Comparison of ENCODE assay signal across 19 cellular contexts in genomic region chr7:3107228-3107763, GRCh38.
DNase-seq lines count a peak whose midpoint lies in the region; ATAC-seq and TF ChIP-seq lines count a peak whose summit lies in the region.
"Had no signal": no experiment of that assay in that cellular context is flagged by ENCODE, and none has a peak within 500 bp of the region (broad histone marks: within the 10 kb centered on the region; RNA-seq: fewer than 3 reads in every experiment).

No MANE protein-coding gene starts in this region.

- no peaks in the 10 kb centered on the region for H3K79me2 ChIP-seq in GM23338 (replicated peaks; ENCODE audit: insufficient read depth)

- H3K4me1 Mint-ChIP-seq in GM23338: 0 out of 3 replicates have a peak, but pooled peaks cover 3% of the 10 kb centered on the region
- peaks cover 68% of the 10 kb centered on the region for H3K4me1 Mint-ChIP-seq in activated T-helper 2 cell treated with anti-CD3 and anti-CD28 coated beads, Interferon-gamma antibody, Interleukin-2, Interleukin-4, amounts not matched to agents 10 μg/mL and 5 μg/mL and 100 μg/mL, durations not matched to agents 14 hours and 24 hours and 36 hours (ENCODE audit: low read depth)

- no peaks in the 10 kb centered on the region for H3K9me2 ChIP-seq in GM23338 (ENCODE audit: insufficient read depth)

- H3K9me3 Mint-ChIP-seq in GM23338: peaks cover 3% of the 10 kb centered on the region
- H3K9me3 Mint-ChIP-seq in activated T-helper 2 cell treated with anti-CD3 and anti-CD28 coated beads, Interferon-gamma antibody, Interleukin-2, Interleukin-4, amounts not matched to agents 10 μg/mL and 5 μg/mL and 100 μg/mL, durations not matched to agents 14 hours and 24 hours and 36 hours: peaks cover 21% of the 10 kb centered on the region
- H3K9me3 Mint-ChIP-seq: CD4-positive, alpha-beta T cell had no signal

- H3F3A ChIP-seq in GM23338 (replicated peaks; ENCODE audit: low read depth): no peaks in the 10 kb centered on the region

- H3K36me3 ChIP-seq in GM23338 (ENCODE audit: insufficient read depth) (no peaks in the 10 kb centered on the region), spleen (no peaks in the 10 kb centered on the region)
- H3K36me3 ChIP-seq: right atrium auricular region, thoracic aorta had no signal

- DNase-seq in activated CD8-positive, alpha-beta memory T cell treated with anti-CD3 and anti-CD28 coated beads, Interleukin-2, amount 50 U/mL, for 48 hours: peak; percentile 52
- DNase-seq in activated CD8-positive, alpha-beta memory T cell treated with anti-CD3 and anti-CD28 coated beads for 24 hours: no peak
- no peak for DNase-seq in GM23338 (ENCODE audit: low spot score)
- no peak for DNase-seq in activated T-helper 2 cell treated with anti-CD3 and anti-CD28 coated beads, Interferon-gamma antibody, Interleukin-2, Interleukin-4, amounts not matched to agents 10 μg/mL and 5 μg/mL and 100 μg/mL, durations not matched to agents 14 hours and 24 hours and 36 hours (ENCODE audit: low spot score)
- DNase-seq in spleen: no peak
- no peak for DNase-seq in NOMO-1 (lab: John Stamatoyannopoulos, UW; ENCODE audit: unreplicated experiment in 2 of 2)
- no peak for DNase-seq in NCI-H1105 treated with DMSO at 0.1 percent for 48 hours (lab: John Stamatoyannopoulos, UW)
- DNase-seq: anterior cingulate cortex; CD4-positive, alpha-beta T cell; central memory CD4-positive, alpha-beta T cell; dorsolateral prefrontal cortex; NCI-H1436 treated with DMSO at 0.1 percent for 48 hours; NCI-H2171 treated with DMSO at 0.1 percent for 48 hours; NCI-H526 had no signal

- no peaks in the 10 kb centered on the region for H3K27me3 ChIP-seq in GM23338 (ENCODE audit: insufficient read depth)
- no peaks in the 10 kb centered on the region for H3K27me3 ChIP-seq in spleen (replicated peaks in 1 of 7)
- H3K27me3 ChIP-seq: right atrium auricular region had no signal

- no peaks in the 10 kb centered on the region for H4K20me1 ChIP-seq in GM23338 (replicated peaks; ENCODE audit: insufficient read depth)

- no peak overlapping the region for H3K4me3 Mint-ChIP-seq in GM23338
- H3K4me3 Mint-ChIP-seq in activated T-helper 2 cell treated with anti-CD3 and anti-CD28 coated beads, Interferon-gamma antibody, Interleukin-2, Interleukin-4, amounts not matched to agents 10 μg/mL and 5 μg/mL and 100 μg/mL, durations not matched to agents 14 hours and 24 hours and 36 hours (ENCODE audit: low read depth): no peak overlapping the region
- H3K4me3 Mint-ChIP-seq: CD4-positive, alpha-beta T cell had no signal

- no peaks in the 10 kb centered on the region for H3K36me3 Mint-ChIP-seq in GM23338 (ENCODE audit: low read depth)
- H3K36me3 Mint-ChIP-seq in activated T-helper 2 cell treated with anti-CD3 and anti-CD28 coated beads, Interferon-gamma antibody, Interleukin-2, Interleukin-4, amounts not matched to agents 10 μg/mL and 5 μg/mL and 100 μg/mL, durations not matched to agents 14 hours and 24 hours and 36 hours (ENCODE audit: low read depth): peaks cover 22% of the 10 kb centered on the region

- peak overlapping the region; percentile 43; the same call in 1 of the 2 replicates for H2AFZ ChIP-seq in GM23338

- TF ChIP-seq CTCF in GM23338 (conservative IDR thresholded peaks at IDR 0.05; ENCODE audit: low read depth in 2 of 2): no peak
- TF ChIP-seq CTCF in spleen (IDR thresholded peaks at IDR 0.05 in 8 of 11, conservative IDR thresholded peaks at IDR 0.05 in 3 of 11): no peak

- no peak overlapping the region for H3K4me2 ChIP-seq in GM23338

- no peak for TF ChIP-seq POLR2A in spleen (IDR thresholded peaks at IDR 0.05)

- H3K9me3 ChIP-seq in spleen: peaks cover 0 to 13% (median 0%) of the 10 kb centered on the region in 8 donors
- H3K9me3 ChIP-seq: thoracic aorta had no signal

- intact Hi-C loops in activated T-helper 2 cell treated with anti-CD3 and anti-CD28 coated beads, Interferon-gamma antibody, Interleukin-2, Interleukin-4, amounts not matched to agents 10 μg/mL and 5 μg/mL and 100 μg/mL, durations not matched to agents 14 hours and 24 hours and 36 hours (cut with micrococcal nuclease): loop anchor here (5.0 to 10.0 kb wide), 2 partner anchors 150 to 332 kb away; no protein-coding TSS in a partner anchor
- intact Hi-C loops in spleen (cut with DNase I; ENCODE audit: low total_unique reads): no loop called here

- peaks cover 5% of the 10 kb centered on the region for H3K27me3 Mint-ChIP-seq in GM23338 (ENCODE audit: insufficient read depth, low read depth, poor library complexity)
- no peaks in the 10 kb centered on the region for H3K27me3 Mint-ChIP-seq in activated T-helper 2 cell treated with anti-CD3 and anti-CD28 coated beads, Interferon-gamma antibody, Interleukin-2, Interleukin-4, amounts not matched to agents 10 μg/mL and 5 μg/mL and 100 μg/mL, durations not matched to agents 14 hours and 24 hours and 36 hours (ENCODE audit: low read depth)
- H3K27me3 Mint-ChIP-seq: CD4-positive, alpha-beta T cell had no signal

- no peak overlapping the region for H3K27ac ChIP-seq in GM23338 (ENCODE audit: low read depth)
- peak overlapping the region in 5 of 8 donors; percentile 12 to 66 (median 46) for H3K27ac ChIP-seq in spleen
- H3K27ac ChIP-seq: dorsolateral prefrontal cortex, HL-60, right atrium auricular region had no signal

- 57 to 88% (median 78%) methylated on average over 8 of the region's 8 CpGs for WGBS in spleen, 5 donors

- H3K27ac Mint-ChIP-seq in GM23338: no peak overlapping the region
- H3K27ac Mint-ChIP-seq in activated T-helper 2 cell treated with anti-CD3 and anti-CD28 coated beads, Interferon-gamma antibody, Interleukin-2, Interleukin-4, amounts not matched to agents 10 μg/mL and 5 μg/mL and 100 μg/mL, durations not matched to agents 14 hours and 24 hours and 36 hours: peak overlapping the region; percentile 65
- H3K27ac Mint-ChIP-seq: CD4-positive, alpha-beta T cell had no signal

- H3K4me3 ChIP-seq in GM23338 (no peak overlapping the region), spleen (no peak overlapping the region)
- H3K4me3 ChIP-seq: dorsolateral prefrontal cortex, GM12878, right atrium auricular region, thoracic aorta had no signal

- ATAC-seq in GM23338: no peak
- ATAC-seq in GM21515 (IDR thresholded peaks at IDR 0.05; ENCODE audit: unreplicated experiment): no peak

- H3K4me1 ChIP-seq in GM23338 (ENCODE audit: insufficient read depth): no peaks in the 10 kb centered on the region
- H3K4me1 ChIP-seq in spleen: peaks cover 0 to 39% (median 0%) of the 10 kb centered on the region in 6 donors
- H3K4me1 ChIP-seq: right atrium auricular region had no signal

TF ChIP-seq in GM23338, 12 proteins besides CTCF, POLR2A, EP300 and RAD21:
- no peak for TF ChIP-seq JUNB (IDR thresholded peaks at IDR 0.05; ENCODE audit: unreplicated experiment)
- TF ChIP-seq EZH2 (IDR thresholded peaks at IDR 0.05; ENCODE audit: low read depth, unreplicated experiment): no peak
- TF ChIP-seq STAT1 (IDR thresholded peaks at IDR 0.05; ENCODE audit: unreplicated experiment): no peak
- no peak for TF ChIP-seq ZNF114 (CRISPR knock-in tag; IDR thresholded peaks at IDR 0.05)
- TF ChIP-seq NANOG (IDR thresholded peaks at IDR 0.05; ENCODE audit: borderline replicate concordance): no peak
